In genomic region chr17:14308636-14308964, GRCh38 we compare ENCODE assay signal across 9 cellular contexts. TPM values are rescaled to one million over a fixed set of nuclear protein-coding genes. Genes with fewer than 3 reads are reported as not detected.
DNase-seq lines count a peak whose midpoint lies in the region; ATAC-seq and TF ChIP-seq lines count a peak whose summit lies in the region.
"Had no signal": no experiment of that assay in that cellular context is flagged by ENCODE, and none has a peak within 500 bp of the region (broad histone marks: within the 10 kb centered on the region; RNA-seq: fewer than 3 reads in every experiment).

No MANE protein-coding gene starts in this region.

- H3K4me3 ChIP-seq in WI38 (ENCODE audit: low read depth, low read length), result peak overlapping the region; percentile 54
- H3K4me3 ChIP-seq in fibroblast of villous mesenchyme (ENCODE audit: low read depth, low read length), result peak overlapping the region; percentile 61
- H3K4me3 ChIP-seq: GM12878 had no signal

- POLR2A ChIA-PET in GM10248 (lab: Yijun Ruan, JAX), result interaction anchor here (1.0 kb wide), 1 partner anchor 8 kb away, joined by 3 read pairs; the partner anchor contains the start of gene HS3ST3B1

- in situ Hi-C loops in G401 (cut with HindIII; ENCODE audit: low sequenced_read_pairs), result no loop called here

- no peaks in the 10 kb centered on the region for H3K9me3 Mint-ChIP-seq in progenitor cell of endocrine pancreas (ENCODE audit: low read depth)

- TF ChIP-seq CTCF in WI38 (IDR thresholded peaks at IDR 0.05; ENCODE audit: low read depth, low read length), result no peak
- TF ChIP-seq CTCF in fibroblast of villous mesenchyme (IDR thresholded peaks at IDR 0.05; ENCODE audit: insufficient read depth, low read depth, low read length), result no peak
- no peak for TF ChIP-seq CTCF in progenitor cell of endocrine pancreas (IDR thresholded peaks at IDR 0.05; ENCODE audit: unreplicated experiment)
- TF ChIP-seq CTCF in GM10248 (IDR thresholded peaks at IDR 0.05; ENCODE audit: control extremely low read depth, extremely low read depth, low read depth, missing control alignments), result no peak

- peaks cover 8% of the 10 kb centered on the region for H3K36me3 Mint-ChIP-seq in progenitor cell of endocrine pancreas (ENCODE audit: insufficient read depth)

- peak; percentile 28 for DNase-seq in G401 (ENCODE audit: low spot score)
- DNase-seq in fibroblast of villous mesenchyme (ENCODE audit: low read depth), result no peak
- no peak for DNase-seq in progenitor cell of endocrine pancreas (ENCODE audit: low spot score, unreplicated experiment)
- DNase-seq in NCI-H1092 (lab: John Stamatoyannopoulos, UW), result no peak
- DNase-seq in stimulated activated CD4-positive, alpha-beta T cell treated with anti-CD3 and anti-CD28 coated beads, Interleukin-1b, Interleukin-23, amount 100 ng/mL, for 48 hours, result no peak
- DNase-seq in GM10248 (ENCODE audit: extremely low spot score), result no peak

- peaks cover 26% of the 10 kb centered on the region for H3K4me1 Mint-ChIP-seq in progenitor cell of endocrine pancreas (ENCODE audit: low read depth)

- CTCF ChIA-PET in GM10248 (lab: Yijun Ruan, JAX), result interaction anchor here (0.9 kb wide), 1 partner anchor 9 kb away, joined by 4 read pairs; no protein-coding TSS in a partner anchor

- peak overlapping the region; percentile 94 for H3K27ac Mint-ChIP-seq in progenitor cell of endocrine pancreas

- ATAC-seq in GM19467 (IDR thresholded peaks at IDR 0.05; ENCODE audit: unreplicated experiment), result no peak
- ATAC-seq: GM12878 had no signal

- peak overlapping the region; percentile 81 for H3K4me3 Mint-ChIP-seq in progenitor cell of endocrine pancreas (ENCODE audit: low read depth)

- peaks cover 11% of the 10 kb centered on the region for H3K27me3 Mint-ChIP-seq in progenitor cell of endocrine pancreas

RNA-seq across cellular contexts. Expression of gene HS3ST3B1, which starts 7.7 kb away (rescaled TPM):
- total RNA-seq in G401 (2014; rRNA removed; shearing (Covaris generic)), result 0.37 TPM in 2 replicates
- total RNA-seq in fibroblast of villous mesenchyme, result 7.4 and 10.4 TPM in 2 replicates
- total RNA-seq in progenitor cell of endocrine pancreas, result 14.2 and 16.7 TPM in 2 replicates
